Comparison of ENCODE assay signal across 26 cellular contexts in genomic region chr2:20089715-20090464, GRCh38.
"Had no signal": no experiment of that assay in that cellular context is flagged by ENCODE, and none has a peak within 500 bp of the region (broad histone marks: within the 10 kb centered on the region; RNA-seq: fewer than 3 reads in every experiment).

No MANE protein-coding gene starts in this region.

- H3K4me1 ChIP-seq: colonic mucosa, lower lobe of right lung, prostate gland, spleen, upper lobe of left lung had no signal

- FAIRE-seq: keratinocyte, urothelium cell line had no signal

- H2AFZ ChIP-seq: neural progenitor cell had no signal

- H3K36me3 ChIP-seq: colonic mucosa, gastrocnemius medialis, lower lobe of right lung, neural progenitor cell, prostate gland, right atrium auricular region, spleen, tibial artery, upper lobe of left lung had no signal

- H3K4me2 ChIP-seq: neural progenitor cell had no signal

- H3K9ac ChIP-seq: neural progenitor cell had no signal

- H3K4me3 ChIP-seq: colonic mucosa, gastrocnemius medialis, lower lobe of right lung, mucosa of descending colon, neural progenitor cell, prostate gland, right atrium auricular region, skin epidermis, spleen, testis, tibial artery, upper lobe of left lung had no signal

- H3K27ac ChIP-seq: colonic mucosa, lower lobe of right lung, neural progenitor cell, prostate gland, right atrium auricular region, spleen, tibial artery had no signal

- ATAC-seq: esophagus mucosa; gastrocnemius medialis; left ventricle myocardium superior; lower lobe of right lung; mucosa of descending colon; natural killer cell treated with Interleukin-12 subunit alpha and Interleukin-12 subunit beta and Interleukin-15 and Interleukin-18, amount 100 ng/mL, for 72 hours; stimulated activated memory B cell treated with anti-CD40 and anti-IgM and Interleukin-4, amounts not matched to agents 10 μg/mL and 1 μg/mL and 100 μg/mL, for 72 hours; stimulated activated naive CD8-positive, alpha-beta T cell treated with anti-CD3 and anti-CD28 coated beads, Interleukin-15, Interleukin-2, amounts not matched to agents 100 U/mL and 50 U/mL, for 24 hours had no signal

- H3K27me3 ChIP-seq: colonic mucosa, gastrocnemius medialis, neural progenitor cell, right atrium auricular region, testis, tibial artery, upper lobe of left lung had no signal

- DNase-seq: colonic mucosa; effector CD8-positive, alpha-beta T cell; endodermal cell; foreskin fibroblast; gastrocnemius medialis; head of caudate nucleus; left ventricle myocardium superior; lower lobe of right lung; mucosa of descending colon; naive B cell; spleen; stimulated activated CD4-positive, alpha-beta T cell treated with anti-CD3 and anti-CD28 coated beads, Interleukin-4, amount 100 ng/mL, for 4 hours; stimulated activated naive CD8-positive, alpha-beta T cell treated with anti-CD3 and anti-CD28 coated beads, Interleukin-15, Interleukin-2, amounts not matched to agents 100 U/mL and 50 U/mL, for 24 hours; substantia nigra; testis; tibial artery; upper lobe of left lung had no signal

- H3K9me3 ChIP-seq: colonic mucosa, gastrocnemius medialis, lower lobe of right lung, mucosa of descending colon, prostate gland, right atrium auricular region, spleen, testis, tibial artery, upper lobe of left lung had no signal
